In genomic region chr10:50704436-50705079, GRCh38 we compare ENCODE assay signal across 8 cellular contexts. TPM values are rescaled to one million over a fixed set of nuclear protein-coding genes. Genes with fewer than 3 reads are reported as not detected.
DNase-seq lines count a peak whose midpoint lies in the region; ATAC-seq and TF ChIP-seq lines count a peak whose summit lies in the region.
"Not testable (repeated sequence)": the region's sequence is repeated elsewhere in the genome, so short reads cannot be mapped to it uniquely, and the experiment has no call there.

No MANE protein-coding gene starts in this region.

- not testable (repeated sequence) for H3K27me3 ChIP-seq in body of pancreas

- ATAC-seq in GM21723 (IDR thresholded peaks at IDR 0.05; ENCODE audit: unreplicated experiment) (peak; percentile 47), HG03064 (IDR thresholded peaks at IDR 0.05; ENCODE audit: low read depth, unreplicated experiment) (peak; percentile 79), body of pancreas (peak; percentile 77), Right ventricle myocardium superior (ENCODE audit: poor library complexity) (peak; percentile 85)

- not testable (repeated sequence) for H3K4me3 ChIP-seq in GM12865 (ENCODE audit: low read depth, low read length); body of pancreas

- H3K9me3 ChIP-seq in body of pancreas = not testable (repeated sequence)

- intact Hi-C loops in body of pancreas (cut with DNase I); Right ventricle myocardium superior (cut with DNase I): not testable (repeated sequence)

- not testable (repeated sequence) for TF ChIP-seq POLR2A in body of pancreas (IDR thresholded peaks at IDR 0.05)

- WGBS in body of pancreas, 2 donors = 40 to 57% methylated on average over 5 of the region's 5 CpGs

- not testable (repeated sequence) for TF ChIP-seq CTCF in GM12865 (IDR thresholded peaks at IDR 0.05; ENCODE audit: insufficient read depth, low read depth, low read length, missing control alignments); body of pancreas (IDR thresholded peaks at IDR 0.05)

- DNase-seq in GM12865 (ENCODE audit: low read depth) (peak; percentile 10), NCI-H1092 treated with DMSO at 0.1 percent for 48 hours (lab: John Stamatoyannopoulos, UW) (peak; percentile 19), RPMI7951 (ENCODE audit: low read depth) (peak; percentile 32), body of pancreas (peak; percentile 43 to 68 (median 64)), smooth muscle cell of the brain vasculature (ENCODE audit: low read depth, low spot score) (peak; percentile 0)
- not testable (repeated sequence) for DNase-seq in Right ventricle myocardium superior

- H3K4me1 ChIP-seq in body of pancreas = not testable (repeated sequence)

- H3K27ac ChIP-seq in body of pancreas = not testable (repeated sequence)

- not testable (repeated sequence) for H3K36me3 ChIP-seq in body of pancreas (replicated peaks in 1 of 2; ENCODE audit: insufficient read depth in 1 of 2, low read depth in 2 of 2)

RNA-seq across cellular contexts. Expression of gene ASAH2B, which starts 35.2 kb away (rescaled TPM):
- 3.2 and 6.6 TPM in 2 replicates for total RNA-seq in RPMI7951 (2014; rRNA removed; shearing (Covaris generic))
- total RNA-seq in body of pancreas (1 to 10 TPM; 2.6 to 4.4 TPM), Right ventricle myocardium superior (2.6 TPM)
